26 cellular contexts compared by ENCODE assay signal in genomic region chr6:92469429-92469828, GRCh38.
"Had no signal": no experiment of that assay in that cellular context is flagged by ENCODE, and none has a peak within 500 bp of the region (broad histone marks: within the 10 kb centered on the region; RNA-seq: fewer than 3 reads in every experiment).

No MANE protein-coding gene starts in this region.

- H3K4me3 ChIP-seq: stomach, suprapubic skin, testis, thoracic aorta, thyroid gland, tibial artery, tibial nerve, transverse colon, upper lobe of left lung, upper lobe of right lung, uterus, vagina had no signal

- ATAC-seq: stimulated activated effector memory CD8-positive, alpha-beta T cell treated with anti-CD3 and anti-CD28 coated beads, Interleukin-12 subunit alpha, Interleukin-12 subunit beta, amount 100 ng/mL, for 72 hours; stimulated activated memory B cell treated with anti-CD40 and anti-IgM and Interleukin-4, amounts not matched to agents 10 μg/mL and 1 μg/mL and 100 μg/mL, for 72 hours; stimulated activated naive B cell treated with anti-CD40 and anti-IgM and Interleukin-4, amounts not matched to agents 10 μg/mL and 1 μg/mL and 100 μg/mL, for 72 hours; stimulated activated naive CD8-positive, alpha-beta T cell treated with anti-CD3 and anti-CD28 coated beads, Interleukin-15, amount 100 ng/mL, for 72 hours; stimulated activated naive CD8-positive, alpha-beta T cell treated with anti-CD3 and anti-CD28 coated beads, Interleukin-15, Interleukin-2, amounts not matched to agents 100 U/mL and 50 U/mL, for 24 hours; upper lobe of right lung had no signal

- H3K27ac ChIP-seq: stomach, suprapubic skin, testis, thoracic aorta, thyroid gland, tibial artery, tibial nerve, transverse colon, upper lobe of left lung, upper lobe of right lung, uterus, vagina had no signal

- DNase-seq: stimulated activated CD4-positive, alpha-beta T cell treated with anti-CD3 and anti-CD28 coated beads, Interleukin-2, amount 100 ng/mL, for 48 hours; stimulated activated CD4-positive, alpha-beta T cell treated with anti-CD3 and anti-CD28 coated beads, Interleukin-4, amount 100 ng/mL, for 1 hour; stimulated activated CD4-positive, alpha-beta T cell treated with anti-CD3 and anti-CD28 coated beads, Interleukin-4, amount 100 ng/mL, for 24 hours; stimulated activated CD4-positive, alpha-beta T cell treated with anti-CD3 and anti-CD28 coated beads, Interleukin-4, amount 100 ng/mL, for 4 hours; stimulated activated CD8-positive, alpha-beta memory T cell treated with anti-CD3 and anti-CD28 coated beads, Interleukin-4, amount 100 ng/mL, for 48 hours; stimulated activated naive B cell treated with anti-CD40 and anti-IgM and Interleukin-4, amounts not matched to agents 10 μg/mL and 1 μg/mL and 100 μg/mL, for 72 hours; stimulated activated naive CD4-positive, alpha-beta T cell; stimulated activated naive CD4-positive, alpha-beta T cell treated with Interleukin-2 at 50 U/mL for 16 hours; stimulated activated naive CD8-positive, alpha-beta T cell treated with anti-CD3 and anti-CD28 coated beads, Interleukin-15, amount 100 ng/mL, for 72 hours; stimulated activated naive CD8-positive, alpha-beta T cell treated with anti-CD3 and anti-CD28 coated beads, Interleukin-15, Interleukin-2, amounts not matched to agents 100 U/mL and 50 U/mL, for 24 hours; stomach; substantia nigra; testis; thyroid gland; tibial artery; transverse colon; trophoblast cell; upper lobe of left lung; upper lobe of right lung; uterus had no signal

- H3K27me3 ChIP-seq: stomach, suprapubic skin, testis, thyroid gland, tibial artery, tibial nerve, transverse colon, upper lobe of left lung, upper lobe of right lung, uterus, vagina had no signal

- H3K9me3 ChIP-seq: testis, thoracic aorta, thyroid gland, upper lobe of right lung, uterus, vagina had no signal

- H3K4me1 ChIP-seq: stomach, suprapubic skin, testis, thyroid gland, tibial artery, tibial nerve, transverse colon, upper lobe of left lung, upper lobe of right lung, uterus, vagina had no signal

- H3K36me3 ChIP-seq: stomach, suprapubic skin, thoracic aorta, thyroid gland, tibial artery, tibial nerve, transverse colon, upper lobe of left lung, upper lobe of right lung, uterus, vagina had no signal
